In genomic region chr2:190534310-190535118, GRCh38 we compare ENCODE assay signal across 1 cellular context.
TF ChIP-seq lines count a peak whose summit lies in the region.

TSS of gene NEMP2 (minus strand) at chr2:190534722. CDS start at chr2:190534655, 67 bp downstream.

TF ChIP-seq in HepG2, 621 proteins besides CTCF, POLR2A, EP300 and RAD21 (continued from another document and continues in another):
- TF ChIP-seq USF2 (IDR thresholded peaks at IDR 0.05; ENCODE audit: low read depth, low read length) = no peak
- TF ChIP-seq USF2 (CRISPR knock-in tag; IDR thresholded peaks at IDR 0.05; ENCODE audit: borderline replicate concordance) = no peak; the same call in 1 of the 2 replicates
- 0 out of 2 replicates have a peak, but pooled peaks have one; percentile 37 for TF ChIP-seq LCORL (IDR thresholded peaks at IDR 0.05)
- peak; percentile 78 for TF ChIP-seq LCORL (CRISPR knock-in tag; IDR thresholded peaks at IDR 0.05)
- peak; percentile 59; the same call in 1 of the 2 replicates for TF ChIP-seq PPARG (CRISPR knock-in tag; conservative IDR thresholded peaks at IDR 0.05)
- TF ChIP-seq ZNF530 (CRISPR knock-in tag; IDR thresholded peaks at IDR 0.05; ENCODE audit: low read depth) = no peak
- TF ChIP-seq MAFG (CRISPR knock-in tag; IDR thresholded peaks at IDR 0.05) = no peak
- TF ChIP-seq ZNF510 (CRISPR knock-in tag; IDR thresholded peaks at IDR 0.05; ENCODE audit: low read depth) = no peak; the same call in 1 of the 2 replicates
- TF ChIP-seq TBX2 (CRISPR knock-in tag; IDR thresholded peaks at IDR 0.05; ENCODE audit: borderline replicate concordance) = peak; percentile 92
- no peak; the same call in 1 of the 2 replicates for TF ChIP-seq ZBTB4 (CRISPR knock-in tag; IDR thresholded peaks at IDR 0.05; ENCODE audit: borderline replicate concordance)
- TF ChIP-seq ZNF18 (CRISPR knock-in tag; IDR thresholded peaks at IDR 0.05; ENCODE audit: insufficient replicate concordance) = peak; percentile 95
- TF ChIP-seq ZNF326 (CRISPR knock-in tag; IDR thresholded peaks at IDR 0.05; ENCODE audit: borderline replicate concordance) = no peak
- TF ChIP-seq ZNF331 (CRISPR knock-in tag; IDR thresholded peaks at IDR 0.05) = peak; percentile 88
- TF ChIP-seq FOXP1 (IDR thresholded peaks at IDR 0.05) = no peak
- no peak; the same call in 1 of the 2 replicates for TF ChIP-seq FOXP1 (CRISPR knock-in tag; IDR thresholded peaks at IDR 0.05)
- TF ChIP-seq ZNF7 (CRISPR knock-in tag; IDR thresholded peaks at IDR 0.05) = peak; percentile 18; the same call in 1 of the 2 replicates
- TF ChIP-seq SP5 (CRISPR knock-in tag; IDR thresholded peaks at IDR 0.05; ENCODE audit: borderline replicate concordance, low read depth) = peak; percentile 57
- peak; percentile 99; the same call in 1 of the 2 replicates for TF ChIP-seq ZBTB25 (CRISPR knock-in tag; IDR thresholded peaks at IDR 0.05)
- peak; percentile 99 for TF ChIP-seq ZBTB2 (CRISPR knock-in tag; IDR thresholded peaks at IDR 0.05; ENCODE audit: low read depth)
- peak; percentile 83 for TF ChIP-seq THAP11 (CRISPR knock-in tag; IDR thresholded peaks at IDR 0.05)
- TF ChIP-seq SPEN (CRISPR knock-in tag; IDR thresholded peaks at IDR 0.05; ENCODE audit: low read depth) = peak; percentile 83
- TF ChIP-seq MTERF4 (CRISPR knock-in tag; IDR thresholded peaks at IDR 0.05) = peak; percentile 87
- no peak for TF ChIP-seq ZNF10 (CRISPR knock-in tag; IDR thresholded peaks at IDR 0.05; ENCODE audit: borderline replicate concordance, low read depth)
- peak; percentile 72; the same call in 1 of the 2 replicates for TF ChIP-seq ELF4 (CRISPR knock-in tag; IDR thresholded peaks at IDR 0.05; ENCODE audit: borderline replicate concordance)
- peak; percentile 98 for TF ChIP-seq ZNF451 (CRISPR knock-in tag; IDR thresholded peaks at IDR 0.05)
- no peak; the same call in 1 of the 2 replicates for TF ChIP-seq MAF1 (CRISPR knock-in tag; IDR thresholded peaks at IDR 0.05; ENCODE audit: borderline replicate concordance)
- peak; percentile 27; the same call in 1 of the 2 replicates for TF ChIP-seq ZNF281 (CRISPR knock-in tag; IDR thresholded peaks at IDR 0.05; ENCODE audit: borderline replicate concordance)
- no peak for TF ChIP-seq EZH2 (conservative IDR thresholded peaks at IDR 0.05; ENCODE audit: low read depth, low read length)
- peak; percentile 93 for TF ChIP-seq CSRNP2 (CRISPR knock-in tag; conservative IDR thresholded peaks at IDR 0.05; ENCODE audit: low read depth)
- peak; percentile 94; the same call in 1 of the 2 replicates for TF ChIP-seq FLYWCH1 (CRISPR knock-in tag; IDR thresholded peaks at IDR 0.05)
- peak; percentile 60; the same call in 1 of the 2 replicates for TF ChIP-seq RARA (CRISPR knock-in tag; IDR thresholded peaks at IDR 0.05)
- peak; percentile 38; the same call in 1 of the 2 replicates for TF ChIP-seq ZFP36L1 (CRISPR knock-in tag; IDR thresholded peaks at IDR 0.05)
- peak; percentile 83; the same call in 1 of the 2 replicates for TF ChIP-seq MYPOP (CRISPR knock-in tag; IDR thresholded peaks at IDR 0.05)
- no peak; the same call in 1 of the 2 replicates for TF ChIP-seq BHLHE40 (IDR thresholded peaks at IDR 0.05; ENCODE audit: low read length)
- TF ChIP-seq ELF1 (CRISPR knock-in tag; IDR thresholded peaks at IDR 0.05) = peak; percentile 70
- TF ChIP-seq ZNF589 (CRISPR knock-in tag; conservative IDR thresholded peaks at IDR 0.05) = peak; percentile 98
- no peak for TF ChIP-seq SRSF4 (IDR thresholded peaks at IDR 0.05; ENCODE audit: low read depth, low read length, poor library complexity, severe bottlenecking)
- peak; percentile 86; the same call in 1 of the 2 replicates for TF ChIP-seq RXRA (CRISPR knock-in tag; IDR thresholded peaks at IDR 0.05)
- TF ChIP-seq ZNF574 (CRISPR knock-in tag; IDR thresholded peaks at IDR 0.05) = peak; percentile 91
- TF ChIP-seq ZNF12 (CRISPR knock-in tag; IDR thresholded peaks at IDR 0.05) = peak; percentile 15; the same call in 1 of the 2 replicates
